Comparison of ENCODE assay signal across 1 cellular context in the genomic region with DNA sequence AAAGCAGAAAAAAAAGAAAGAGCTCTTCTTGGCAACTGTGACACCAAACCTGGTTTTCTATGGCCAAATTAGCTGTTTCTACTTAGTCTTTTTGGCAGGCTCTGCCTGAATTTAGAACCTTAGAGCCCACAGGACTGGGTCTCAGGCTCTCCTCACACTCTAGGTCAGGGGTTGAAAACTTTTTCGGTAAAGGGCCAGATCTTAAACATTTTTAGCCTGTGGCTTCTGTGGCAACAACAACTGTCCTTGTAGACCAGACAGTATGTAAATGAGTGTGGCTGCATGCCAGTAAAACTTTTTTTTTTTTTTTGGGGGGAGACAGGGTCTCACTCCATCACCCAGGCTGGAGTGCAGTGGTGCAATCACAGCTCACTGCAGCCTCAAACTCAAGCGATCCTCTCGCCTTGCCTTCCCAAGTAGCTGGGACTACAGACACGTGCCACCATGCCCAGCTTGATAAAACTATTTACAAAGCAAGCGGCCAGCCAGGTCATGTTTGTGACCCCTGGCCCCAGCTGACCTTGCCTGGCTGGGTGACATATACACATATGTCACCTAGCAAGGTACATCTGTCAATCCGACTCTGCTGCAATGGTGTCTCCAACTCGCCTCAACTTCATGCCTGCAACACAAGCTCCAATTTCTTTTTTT.
TF ChIP-seq lines count a peak whose summit lies in the region.

No MANE protein-coding gene starts in this region.

TF ChIP-seq in HepG2, 621 proteins besides CTCF, POLR2A, EP300 and RAD21 (continued from another document and continues in another):
- TF ChIP-seq, protein P1, sequence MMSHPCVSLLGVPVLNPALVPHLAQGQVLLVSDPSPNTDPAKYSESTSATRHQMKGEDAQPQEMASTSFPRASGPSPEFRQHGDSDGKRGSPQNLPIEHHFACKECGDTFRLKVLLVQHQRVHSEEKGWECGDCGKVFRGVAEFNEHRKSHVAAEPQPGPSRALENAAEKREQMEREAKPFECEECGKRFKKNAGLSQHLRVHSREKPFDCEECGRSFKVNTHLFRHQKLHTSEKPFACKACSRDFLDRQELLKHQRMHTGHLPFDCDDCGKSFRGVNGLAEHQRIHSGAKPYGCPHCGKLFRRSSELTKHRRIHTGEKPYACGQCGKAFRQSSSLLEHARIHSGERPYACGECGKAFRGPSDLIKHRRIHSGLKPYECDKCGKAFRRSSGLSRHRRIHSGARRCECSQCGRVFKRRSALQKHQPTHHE (CRISPR knock-in tag; IDR thresholded peaks at IDR 0.05; ENCODE audit: borderline replicate concordance) = no peak
- TF ChIP-seq ZNF878 (CRISPR knock-in tag; IDR thresholded peaks at IDR 0.05) (no peak), ZNF674 (CRISPR knock-in tag; IDR thresholded peaks at IDR 0.05; ENCODE audit: low read depth) (no peak), ZNF777 (CRISPR knock-in tag; IDR thresholded peaks at IDR 0.05) (no peak), POLR2AphosphoS5 (IDR thresholded peaks at IDR 0.05; ENCODE audit: low read depth, low read length) (no peak), SNRNP70 (IDR thresholded peaks at IDR 0.05; ENCODE audit: low read depth, low read length) (no peak), ZMAT3 (CRISPR knock-in tag; conservative IDR thresholded peaks at IDR 0.05) (peak; percentile 64; the same call in 1 of the 2 replicates), SMAD3 (CRISPR knock-in tag; IDR thresholded peaks at IDR 0.05) (peak; percentile 86; the same call in 1 of the 2 replicates), RELA (CRISPR knock-in tag; IDR thresholded peaks at IDR 0.05) (no peak), ZNF552 (CRISPR knock-in tag; IDR thresholded peaks at IDR 0.05; ENCODE audit: borderline replicate concordance) (no peak), SP140L (CRISPR knock-in tag; IDR thresholded peaks at IDR 0.05; ENCODE audit: borderline replicate concordance) (no peak), SOX13 (IDR thresholded peaks at IDR 0.05) (no peak), SOX13 (CRISPR knock-in tag; conservative IDR thresholded peaks at IDR 0.05 in 1 of 2, IDR thresholded peaks at IDR 0.05 in 1 of 2) (peak in 1 of 2 experiments; percentile 88; a peak in 2 of 4 replicates), ZNF230 (CRISPR knock-in tag; IDR thresholded peaks at IDR 0.05) (no peak), ZNF790 (CRISPR knock-in tag; IDR thresholded peaks at IDR 0.05; ENCODE audit: borderline replicate concordance) (no peak), NONO (IDR thresholded peaks at IDR 0.05) (no peak), NONO (CRISPR knock-in tag; conservative IDR thresholded peaks at IDR 0.05) (no peak), NAIF1 (CRISPR knock-in tag; IDR thresholded peaks at IDR 0.05; ENCODE audit: borderline replicate concordance) (no peak), ATF1 (CRISPR knock-in tag; IDR thresholded peaks at IDR 0.05) (no peak), MED13 (CRISPR knock-in tag; IDR thresholded peaks at IDR 0.05) (no peak), SAP130 (CRISPR knock-in tag; IDR thresholded peaks at IDR 0.05; ENCODE audit: low read depth) (peak; percentile 79), REXO4 (CRISPR knock-in tag; IDR thresholded peaks at IDR 0.05; ENCODE audit: borderline replicate concordance) (no peak), ZNF792 (CRISPR knock-in tag; IDR thresholded peaks at IDR 0.05) (no peak), KLF12 (CRISPR knock-in tag; IDR thresholded peaks at IDR 0.05; ENCODE audit: borderline replicate concordance) (no peak), ZSCAN31 (CRISPR knock-in tag; IDR thresholded peaks at IDR 0.05; ENCODE audit: low read depth) (no peak), IRX3 (CRISPR knock-in tag; IDR thresholded peaks at IDR 0.05; ENCODE audit: borderline replicate concordance, low read depth) (no peak; the same call in 1 of the 2 replicates), ZNF589 (CRISPR knock-in tag; conservative IDR thresholded peaks at IDR 0.05) (no peak), GATAD2A (CRISPR knock-in tag; IDR thresholded peaks at IDR 0.05) (peak; percentile 92), IKZF1 (IDR thresholded peaks at IDR 0.05) (no peak), FOXK2 (IDR thresholded peaks at IDR 0.05) (no peak), NR2F1 (CRISPR knock-in tag; IDR thresholded peaks at IDR 0.05) (peak; percentile 98 to 99), JDP2 (CRISPR knock-in tag; IDR thresholded peaks at IDR 0.05; ENCODE audit: borderline replicate concordance) (no peak), ZNF124 (CRISPR knock-in tag; IDR thresholded peaks at IDR 0.05) (no peak), PHF8 (CRISPR knock-in tag; IDR thresholded peaks at IDR 0.05) (no peak)
- TF ChIP-seq, protein P2, sequence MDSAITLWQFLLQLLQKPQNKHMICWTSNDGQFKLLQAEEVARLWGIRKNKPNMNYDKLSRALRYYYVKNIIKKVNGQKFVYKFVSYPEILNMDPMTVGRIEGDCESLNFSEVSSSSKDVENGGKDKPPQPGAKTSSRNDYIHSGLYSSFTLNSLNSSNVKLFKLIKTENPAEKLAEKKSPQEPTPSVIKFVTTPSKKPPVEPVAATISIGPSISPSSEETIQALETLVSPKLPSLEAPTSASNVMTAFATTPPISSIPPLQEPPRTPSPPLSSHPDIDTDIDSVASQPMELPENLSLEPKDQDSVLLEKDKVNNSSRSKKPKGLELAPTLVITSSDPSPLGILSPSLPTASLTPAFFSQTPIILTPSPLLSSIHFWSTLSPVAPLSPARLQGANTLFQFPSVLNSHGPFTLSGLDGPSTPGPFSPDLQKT (CRISPR knock-in tag; IDR thresholded peaks at IDR 0.05; ENCODE audit: borderline replicate concordance) = no peak
- TF ChIP-seq, protein P3, sequence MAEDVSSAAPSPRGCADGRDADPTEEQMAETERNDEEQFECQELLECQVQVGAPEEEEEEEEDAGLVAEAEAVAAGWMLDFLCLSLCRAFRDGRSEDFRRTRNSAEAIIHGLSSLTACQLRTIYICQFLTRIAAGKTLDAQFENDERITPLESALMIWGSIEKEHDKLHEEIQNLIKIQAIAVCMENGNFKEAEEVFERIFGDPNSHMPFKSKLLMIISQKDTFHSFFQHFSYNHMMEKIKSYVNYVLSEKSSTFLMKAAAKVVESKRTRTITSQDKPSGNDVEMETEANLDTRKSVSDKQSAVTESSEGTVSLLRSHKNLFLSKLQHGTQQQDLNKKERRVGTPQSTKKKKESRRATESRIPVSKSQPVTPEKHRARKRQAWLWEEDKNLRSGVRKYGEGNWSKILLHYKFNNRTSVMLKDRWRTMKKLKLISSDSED (CRISPR knock-in tag; IDR thresholded peaks at IDR 0.05) = no peak
- TF ChIP-seq, protein P4, sequence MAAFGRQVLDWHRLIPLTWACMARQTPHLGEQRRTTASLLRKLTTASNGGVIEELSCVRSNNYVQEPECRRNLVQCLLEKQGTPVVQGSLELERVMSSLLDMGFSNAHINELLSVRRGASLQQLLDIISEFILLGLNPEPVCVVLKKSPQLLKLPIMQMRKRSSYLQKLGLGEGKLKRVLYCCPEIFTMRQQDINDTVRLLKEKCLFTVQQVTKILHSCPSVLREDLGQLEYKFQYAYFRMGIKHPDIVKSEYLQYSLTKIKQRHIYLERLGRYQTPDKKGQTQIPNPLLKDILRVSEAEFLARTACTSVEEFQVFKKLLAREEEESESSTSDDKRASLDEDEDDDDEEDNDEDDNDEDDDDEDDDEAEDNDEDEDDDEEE (CRISPR knock-in tag; IDR thresholded peaks at IDR 0.05) = no peak
- TF ChIP-seq, protein P5, sequence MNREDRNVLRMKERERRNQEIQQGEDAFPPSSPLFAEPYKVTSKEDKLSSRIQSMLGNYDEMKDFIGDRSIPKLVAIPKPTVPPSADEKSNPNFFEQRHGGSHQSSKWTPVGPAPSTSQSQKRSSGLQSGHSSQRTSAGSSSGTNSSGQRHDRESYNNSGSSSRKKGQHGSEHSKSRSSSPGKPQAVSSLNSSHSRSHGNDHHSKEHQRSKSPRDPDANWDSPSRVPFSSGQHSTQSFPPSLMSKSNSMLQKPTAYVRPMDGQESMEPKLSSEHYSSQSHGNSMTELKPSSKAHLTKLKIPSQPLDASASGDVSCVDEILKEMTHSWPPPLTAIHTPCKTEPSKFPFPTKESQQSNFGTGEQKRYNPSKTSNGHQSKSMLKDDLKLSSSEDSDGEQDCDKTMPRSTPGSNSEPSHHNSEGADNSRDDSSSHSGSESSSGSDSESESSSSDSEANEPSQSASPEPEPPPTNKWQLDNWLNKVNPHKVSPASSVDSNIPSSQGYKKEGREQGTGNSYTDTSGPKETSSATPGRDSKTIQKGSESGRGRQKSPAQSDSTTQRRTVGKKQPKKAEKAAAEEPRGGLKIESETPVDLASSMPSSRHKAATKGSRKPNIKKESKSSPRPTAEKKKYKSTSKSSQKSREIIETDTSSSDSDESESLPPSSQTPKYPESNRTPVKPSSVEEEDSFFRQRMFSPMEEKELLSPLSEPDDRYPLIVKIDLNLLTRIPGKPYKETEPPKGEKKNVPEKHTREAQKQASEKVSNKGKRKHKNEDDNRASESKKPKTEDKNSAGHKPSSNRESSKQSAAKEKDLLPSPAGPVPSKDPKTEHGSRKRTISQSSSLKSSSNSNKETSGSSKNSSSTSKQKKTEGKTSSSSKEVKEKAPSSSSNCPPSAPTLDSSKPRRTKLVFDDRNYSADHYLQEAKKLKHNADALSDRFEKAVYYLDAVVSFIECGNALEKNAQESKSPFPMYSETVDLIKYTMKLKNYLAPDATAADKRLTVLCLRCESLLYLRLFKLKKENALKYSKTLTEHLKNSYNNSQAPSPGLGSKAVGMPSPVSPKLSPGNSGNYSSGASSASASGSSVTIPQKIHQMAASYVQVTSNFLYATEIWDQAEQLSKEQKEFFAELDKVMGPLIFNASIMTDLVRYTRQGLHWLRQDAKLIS (CRISPR knock-in tag; IDR thresholded peaks at IDR 0.05) = no peak
- TF ChIP-seq, protein P6, sequence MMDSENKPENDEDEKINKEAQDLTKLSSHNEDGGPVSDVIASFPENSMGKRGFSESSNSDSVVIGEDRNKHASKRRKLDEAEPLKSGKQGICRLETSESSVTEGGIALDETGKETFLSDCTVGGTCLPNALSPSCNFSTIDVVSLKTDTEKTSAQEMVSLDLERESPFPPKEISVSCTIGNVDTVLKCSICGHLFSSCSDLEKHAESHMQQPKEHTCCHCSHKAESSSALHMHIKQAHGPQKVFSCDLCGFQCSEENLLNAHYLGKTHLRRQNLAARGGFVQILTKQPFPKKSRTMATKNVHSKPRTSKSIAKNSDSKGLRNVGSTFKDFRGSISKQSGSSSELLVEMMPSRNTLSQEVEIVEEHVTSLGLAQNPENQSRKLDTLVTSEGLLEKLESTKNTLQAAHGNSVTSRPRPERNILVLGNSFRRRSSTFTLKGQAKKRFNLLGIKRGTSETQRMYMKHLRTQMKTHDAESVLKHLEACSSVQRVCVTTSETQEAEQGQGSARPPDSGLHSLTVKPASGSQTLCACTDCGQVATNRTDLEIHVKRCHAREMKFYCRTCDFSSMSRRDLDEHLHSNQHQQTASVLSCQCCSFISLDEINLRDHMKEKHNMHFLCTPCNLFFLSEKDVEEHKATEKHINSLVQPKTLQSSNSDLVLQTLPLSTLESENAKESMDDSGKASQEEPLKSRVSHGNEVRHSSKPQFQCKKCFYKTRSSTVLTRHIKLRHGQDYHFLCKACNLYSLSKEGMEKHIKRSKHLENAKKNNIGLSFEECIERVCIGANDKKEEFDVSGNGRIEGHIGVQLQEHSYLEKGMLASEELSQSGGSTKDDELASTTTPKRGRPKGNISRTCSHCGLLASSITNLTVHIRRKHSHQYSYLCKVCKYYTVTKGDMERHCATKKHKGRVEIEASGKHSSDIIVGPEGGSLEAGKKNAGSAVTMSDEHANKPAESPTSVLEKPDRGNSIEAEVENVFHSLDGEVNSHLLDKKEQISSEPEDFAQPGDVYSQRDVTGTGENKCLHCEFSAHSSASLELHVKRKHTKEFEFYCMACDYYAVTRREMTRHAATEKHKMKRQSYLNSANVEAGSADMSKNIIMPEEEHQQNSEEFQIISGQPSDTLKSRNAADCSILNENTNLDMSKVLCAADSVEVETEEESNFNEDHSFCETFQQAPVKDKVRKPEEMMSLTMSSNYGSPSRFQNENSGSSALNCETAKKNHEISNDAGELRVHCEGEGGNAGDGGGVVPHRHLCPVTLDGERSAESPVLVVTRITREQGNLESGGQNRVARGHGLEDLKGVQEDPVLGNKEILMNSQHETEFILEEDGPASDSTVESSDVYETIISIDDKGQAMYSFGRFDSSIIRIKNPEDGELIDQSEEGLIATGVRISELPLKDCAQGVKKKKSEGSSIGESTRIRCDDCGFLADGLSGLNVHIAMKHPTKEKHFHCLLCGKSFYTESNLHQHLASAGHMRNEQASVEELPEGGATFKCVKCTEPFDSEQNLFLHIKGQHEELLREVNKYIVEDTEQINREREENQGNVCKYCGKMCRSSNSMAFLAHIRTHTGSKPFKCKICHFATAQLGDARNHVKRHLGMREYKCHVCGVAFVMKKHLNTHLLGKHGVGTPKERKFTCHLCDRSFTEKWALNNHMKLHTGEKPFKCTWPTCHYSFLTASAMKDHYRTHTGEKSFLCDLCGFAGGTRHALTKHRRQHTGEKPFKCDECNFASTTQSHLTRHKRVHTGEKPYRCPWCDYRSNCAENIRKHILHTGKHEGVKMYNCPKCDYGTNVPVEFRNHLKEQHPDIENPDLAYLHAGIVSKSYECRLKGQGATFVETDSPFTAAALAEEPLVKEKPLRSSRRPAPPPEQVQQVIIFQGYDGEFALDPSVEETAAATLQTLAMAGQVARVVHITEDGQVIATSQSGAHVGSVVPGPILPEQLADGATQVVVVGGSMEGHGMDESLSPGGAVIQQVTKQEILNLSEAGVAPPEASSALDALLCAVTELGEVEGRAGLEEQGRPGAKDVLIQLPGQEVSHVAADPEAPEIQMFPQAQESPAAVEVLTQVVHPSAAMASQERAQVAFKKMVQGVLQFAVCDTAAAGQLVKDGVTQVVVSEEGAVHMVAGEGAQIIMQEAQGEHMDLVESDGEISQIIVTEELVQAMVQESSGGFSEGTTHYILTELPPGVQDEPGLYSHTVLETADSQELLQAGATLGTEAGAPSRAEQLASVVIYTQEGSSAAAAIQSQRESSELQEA (CRISPR knock-in tag; IDR thresholded peaks at IDR 0.05; ENCODE audit: not compliant biosample characterization) = no peak
- TF ChIP-seq, protein P7, sequence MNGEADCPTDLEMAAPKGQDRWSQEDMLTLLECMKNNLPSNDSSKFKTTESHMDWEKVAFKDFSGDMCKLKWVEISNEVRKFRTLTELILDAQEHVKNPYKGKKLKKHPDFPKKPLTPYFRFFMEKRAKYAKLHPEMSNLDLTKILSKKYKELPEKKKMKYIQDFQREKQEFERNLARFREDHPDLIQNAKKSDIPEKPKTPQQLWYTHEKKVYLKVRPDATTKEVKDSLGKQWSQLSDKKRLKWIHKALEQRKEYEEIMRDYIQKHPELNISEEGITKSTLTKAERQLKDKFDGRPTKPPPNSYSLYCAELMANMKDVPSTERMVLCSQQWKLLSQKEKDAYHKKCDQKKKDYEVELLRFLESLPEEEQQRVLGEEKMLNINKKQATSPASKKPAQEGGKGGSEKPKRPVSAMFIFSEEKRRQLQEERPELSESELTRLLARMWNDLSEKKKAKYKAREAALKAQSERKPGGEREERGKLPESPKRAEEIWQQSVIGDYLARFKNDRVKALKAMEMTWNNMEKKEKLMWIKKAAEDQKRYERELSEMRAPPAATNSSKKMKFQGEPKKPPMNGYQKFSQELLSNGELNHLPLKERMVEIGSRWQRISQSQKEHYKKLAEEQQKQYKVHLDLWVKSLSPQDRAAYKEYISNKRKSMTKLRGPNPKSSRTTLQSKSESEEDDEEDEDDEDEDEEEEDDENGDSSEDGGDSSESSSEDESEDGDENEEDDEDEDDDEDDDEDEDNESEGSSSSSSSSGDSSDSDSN (CRISPR knock-in tag; IDR thresholded peaks at IDR 0.05) = no peak
- TF ChIP-seq, protein P8, sequence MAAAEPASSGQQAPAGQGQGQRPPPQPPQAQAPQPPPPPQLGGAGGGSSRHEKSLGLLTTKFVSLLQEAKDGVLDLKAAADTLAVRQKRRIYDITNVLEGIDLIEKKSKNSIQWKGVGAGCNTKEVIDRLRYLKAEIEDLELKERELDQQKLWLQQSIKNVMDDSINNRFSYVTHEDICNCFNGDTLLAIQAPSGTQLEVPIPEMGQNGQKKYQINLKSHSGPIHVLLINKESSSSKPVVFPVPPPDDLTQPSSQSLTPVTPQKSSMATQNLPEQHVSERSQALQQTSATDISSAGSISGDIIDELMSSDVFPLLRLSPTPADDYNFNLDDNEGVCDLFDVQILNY (CRISPR knock-in tag; conservative IDR thresholded peaks at IDR 0.05) = no peak
